16 cellular contexts compared by ENCODE assay signal in genomic region chr10:103278424-103278823, GRCh38. TPM values are rescaled to one million over a fixed set of nuclear protein-coding genes. Genes with fewer than 3 reads are reported as not detected.
DNase-seq lines count a peak whose midpoint lies in the region; ATAC-seq and TF ChIP-seq lines count a peak whose summit lies in the region.
"Had no signal": no experiment of that assay in that cellular context is flagged by ENCODE, and none has a peak within 500 bp of the region (broad histone marks: within the 10 kb centered on the region; RNA-seq: fewer than 3 reads in every experiment).

No MANE protein-coding gene starts in this region.

- DNase-seq in NCI-H345 (lab: John Stamatoyannopoulos, UW) (peak; percentile 7), NCI-H345 treated with DMSO at 0.1 percent for 48 hours (lab: John Stamatoyannopoulos, UW; ENCODE audit: unreplicated experiment) (no peak), H7 (peak; percentile 32), AG20443 (ENCODE audit: low spot score) (no peak), NCI-H510A (lab: John Stamatoyannopoulos, UW) (no peak)
- DNase-seq in central memory CD8-positive, alpha-beta T cell (ENCODE audit: low spot score in 2 of 2): no peak
- DNase-seq: activated CD4-positive, CD25-positive, alpha-beta regulatory T cell treated with anti-CD3 and anti-CD28 coated beads, Interleukin-2, amount 50 U/mL, for 72 hours; mammary epithelial cell; NCI-H524 treated with DMSO at 0.1 percent for 48 hours; occipital lobe; stimulated activated naive CD4-positive, alpha-beta T cell treated with Interleukin-2 at 50 U/mL for 16 hours had no signal

- no peak for TF ChIP-seq CTCF in nephron (IDR thresholded peaks at IDR 0.05; ENCODE audit: unreplicated experiment in 3 of 3)

- H3K4me3 Mint-ChIP-seq in central memory CD8-positive, alpha-beta T cell: peak overlapping the region; percentile 26
- H3K4me3 Mint-ChIP-seq in nephron: peak overlapping the region; percentile 77 to 87 (median 83)

- ATAC-seq in central memory CD8-positive, alpha-beta T cell (replicated peaks; ENCODE audit: extremely low read depth, poor library complexity, severe bottlenecking): no peak
- no peak for ATAC-seq in GM18498 (IDR thresholded peaks at IDR 0.05; ENCODE audit: unreplicated experiment)
- ATAC-seq: T-cell had no signal

- H3K4me1 Mint-ChIP-seq in central memory CD8-positive, alpha-beta T cell: peaks cover 13% of the 10 kb centered on the region
- H3K4me1 Mint-ChIP-seq in nephron: peaks cover 16% of the 10 kb centered on the region

- H3K27me3 ChIP-seq in H7 (ENCODE audit: control insufficient read depth, insufficient read depth, low read length): peaks cover 38% of the 10 kb centered on the region

- H3K36me3 ChIP-seq in H7 (replicated peaks; ENCODE audit: control insufficient read depth, insufficient read depth, low read length): no peaks in the 10 kb centered on the region
- H3K36me3 ChIP-seq: HAP-1, uterus had no signal

- peaks cover 7% of the 10 kb centered on the region for H3K9me3 Mint-ChIP-seq in central memory CD8-positive, alpha-beta T cell
- peaks cover 6% of the 10 kb centered on the region for H3K9me3 Mint-ChIP-seq in nephron

- H3K4me3 ChIP-seq in H7 (ENCODE audit: insufficient read depth, low read depth, low read length): peak overlapping the region; percentile 61
- H3K4me3 ChIP-seq: HAP-1, uterus had no signal

- no peaks in the 10 kb centered on the region for H3K36me3 Mint-ChIP-seq in central memory CD8-positive, alpha-beta T cell (ENCODE audit: insufficient read depth)
- H3K36me3 Mint-ChIP-seq in nephron (ENCODE audit: low read depth): peaks cover 5% of the 10 kb centered on the region
- H3K36me3 Mint-ChIP-seq: T-cell had no signal

- H3K27me3 Mint-ChIP-seq in central memory CD8-positive, alpha-beta T cell: peaks cover 75% of the 10 kb centered on the region
- peaks cover 80% of the 10 kb centered on the region for H3K27me3 Mint-ChIP-seq in nephron (ENCODE audit: low read depth)

- no peak overlapping the region for H3K27ac Mint-ChIP-seq in central memory CD8-positive, alpha-beta T cell (ENCODE audit: low read depth)
- H3K27ac Mint-ChIP-seq in nephron: no peak overlapping the region

RNA-seq across cellular contexts. Expression of gene INA, which starts 1.5 kb away (rescaled TPM):
- total RNA-seq in H7 (2014; rRNA removed; shearing (Covaris generic)): 25.0 and 29.5 TPM in 2 replicates
- total RNA-seq: T-cell had no signal

RNA-seq across cellular contexts. Expression of gene RPEL1, which starts 32.7 kb away (rescaled TPM):
- not detected in 2 replicates for total RNA-seq in H7 (2014; rRNA removed; shearing (Covaris generic))
- total RNA-seq: T-cell had no signal

Comparison
In these comparisons a context has a peak if more than half of its experiments do, and no peak if none do; other contexts are left out.
1. DNase-seq: peak in NCI-H345 (single experiment) and H7 (single experiment); none in NCI-H345 treated with DMSO at 0.1 percent for 48 hours (single experiment), central memory CD8-positive, alpha-beta T cell (0 of 2), AG20443 (single experiment) and NCI-H510A (single experiment).